Comparison of ENCODE assay signal across 37 cellular contexts in genomic region chr10:86159797-86160196, GRCh38.
"Had no signal": no experiment of that assay in that cellular context is flagged by ENCODE, and none has a peak within 500 bp of the region (broad histone marks: within the 10 kb centered on the region; RNA-seq: fewer than 3 reads in every experiment).

No MANE protein-coding gene starts in this region.

- H3K36me3 ChIP-seq: adrenal gland, brain microvascular endothelial cell, breast epithelium, cardiac muscle cell had no signal

- H3K9me3 Mint-ChIP-seq: activated B cell treated with CpG ODN at 0.5 μM for 24 hours; activated CD4-positive, alpha-beta memory T cell treated with anti-CD3 and anti-CD28 coated beads for 36 hours; activated CD4-positive, alpha-beta T cell treated with anti-CD3 and anti-CD28 coated beads, Interleukin-2, amount 10 ng/mL, durations not matched to agents 24 days and 14 days; activated CD8-positive, alpha-beta T cell treated with anti-CD3 and anti-CD28 coated beads for 36 hours; activated naive CD4-positive, alpha-beta T cell treated with anti-CD3 and anti-CD28 coated beads, Interleukin-2, amount 50 U/mL, for 72 hours; activated naive CD8-positive, alpha-beta T cell treated with anti-CD3 and anti-CD28 coated beads for 36 hours; activated T-cell treated with anti-CD3 and anti-CD28 coated beads, Interleukin-2, amount 50 U/mL, for 4 hours; activated T-cell treated with anti-CD3 and anti-CD28 coated beads, Interleukin-2, amount 50 U/mL, for 72 hours; activated T-helper 1 cell treated with anti-CD3 and anti-CD28 coated beads, Interleukin-12 subunit alpha, Interleukin-12 subunit beta, Interleukin-2, Interleukin-4 antibody, amounts not matched to agents 30 ng/mL and 10 ng/mL and 1 ng/mL, durations not matched to agents 14 hours and 24 hours and 36 hours; activated T-helper 17 cell treated with anti-CD3 and anti-CD28 coated beads, Interleukin-2, amount 50 U/mL, for 72 hours; central memory CD8-positive, alpha-beta T cell; T-helper 1 cell treated with Interleukin-12 subunit alpha and Interleukin-12 subunit beta and Interleukin-4 antibody, amounts not matched to agents 30 μg/mL and 1 μg/mL, for 36 hours; T-helper 2 cell treated with Interferon-gamma antibody and Interleukin-4, amounts not matched to agents 5 μg/mL and 100 μg/mL, for 36 hours had no signal

- ATAC-seq: activated CD8-positive, alpha-beta T cell treated with anti-CD3 and anti-CD28 coated beads for 36 hours; activated naive CD4-positive, alpha-beta T cell treated with anti-CD3 and anti-CD28 coated beads, Interleukin-2, amount 50 U/mL, for 72 hours; activated T-cell treated with anti-CD3 and anti-CD28 coated beads, Interleukin-2, amount 50 U/mL, for 4 hours; activated T-cell treated with anti-CD3 and anti-CD28 coated beads, Interleukin-2, amount 50 U/mL, for 72 hours; activated T-helper 17 cell treated with anti-CD3 and anti-CD28 coated beads, Interleukin-2, amount 50 U/mL, for 72 hours; body of pancreas had no signal

- H3K27ac Mint-ChIP-seq: activated B cell treated with CpG ODN at 0.5 μM for 24 hours; activated CD4-positive, alpha-beta memory T cell treated with anti-CD3 and anti-CD28 coated beads for 36 hours; activated CD4-positive, alpha-beta T cell treated with anti-CD3 and anti-CD28 coated beads, Interleukin-2, amount 10 ng/mL, durations not matched to agents 24 days and 14 days; activated CD8-positive, alpha-beta T cell treated with anti-CD3 and anti-CD28 coated beads for 36 hours; activated naive CD4-positive, alpha-beta T cell treated with anti-CD3 and anti-CD28 coated beads, Interleukin-2, amount 50 U/mL, for 72 hours; activated naive CD8-positive, alpha-beta T cell treated with anti-CD3 and anti-CD28 coated beads for 36 hours; activated T-cell treated with anti-CD3 and anti-CD28 coated beads, Interleukin-2, amount 50 U/mL, for 72 hours; activated T-helper 1 cell treated with anti-CD3 and anti-CD28 coated beads, Interleukin-12 subunit alpha, Interleukin-12 subunit beta, Interleukin-2, Interleukin-4 antibody, amounts not matched to agents 30 ng/mL and 10 ng/mL and 1 ng/mL, durations not matched to agents 14 hours and 24 hours and 36 hours; activated T-helper 17 cell treated with anti-CD3 and anti-CD28 coated beads, Interleukin-2, amount 50 U/mL, for 72 hours; T-helper 1 cell treated with Interleukin-12 subunit alpha and Interleukin-12 subunit beta and Interleukin-4 antibody, amounts not matched to agents 30 μg/mL and 1 μg/mL, for 36 hours; T-helper 2 cell treated with Interferon-gamma antibody and Interleukin-4, amounts not matched to agents 5 μg/mL and 100 μg/mL, for 36 hours had no signal

- FAIRE-seq: astrocyte, TTC549 had no signal

- H3K9me3 ChIP-seq: adrenal gland, body of pancreas, breast epithelium had no signal

- H3K36me3 Mint-ChIP-seq: activated CD4-positive, alpha-beta memory T cell treated with anti-CD3 and anti-CD28 coated beads for 36 hours; activated naive CD4-positive, alpha-beta T cell treated with anti-CD3 and anti-CD28 coated beads, Interleukin-2, amount 50 U/mL, for 72 hours; activated naive CD8-positive, alpha-beta T cell treated with anti-CD3 and anti-CD28 coated beads for 36 hours had no signal

- H3K4me3 ChIP-seq: adrenal gland, body of pancreas, breast epithelium, cardiac muscle cell had no signal

- H3K4me3 Mint-ChIP-seq: activated B cell treated with CpG ODN at 0.5 μM for 24 hours; activated CD4-positive, alpha-beta memory T cell treated with anti-CD3 and anti-CD28 coated beads for 36 hours; activated CD4-positive, alpha-beta T cell treated with anti-CD3 and anti-CD28 coated beads, Interleukin-2, amount 10 ng/mL, durations not matched to agents 24 days and 14 days; activated CD8-positive, alpha-beta T cell treated with anti-CD3 and anti-CD28 coated beads for 36 hours; activated naive CD8-positive, alpha-beta T cell treated with anti-CD3 and anti-CD28 coated beads for 36 hours; activated T-cell treated with anti-CD3 and anti-CD28 coated beads, Interleukin-2, amount 50 U/mL, for 4 hours; activated T-cell treated with anti-CD3 and anti-CD28 coated beads, Interleukin-2, amount 50 U/mL, for 72 hours; activated T-helper 1 cell treated with anti-CD3 and anti-CD28 coated beads, Interleukin-12 subunit alpha, Interleukin-12 subunit beta, Interleukin-2, Interleukin-4 antibody, amounts not matched to agents 30 ng/mL and 10 ng/mL and 1 ng/mL, durations not matched to agents 14 hours and 24 hours and 36 hours; activated T-helper 17 cell treated with anti-CD3 and anti-CD28 coated beads, Interleukin-2, amount 50 U/mL, for 72 hours; central memory CD8-positive, alpha-beta T cell; T-helper 1 cell treated with Interleukin-12 subunit alpha and Interleukin-12 subunit beta and Interleukin-4 antibody, amounts not matched to agents 30 μg/mL and 1 μg/mL, for 36 hours; T-helper 2 cell treated with Interferon-gamma antibody and Interleukin-4, amounts not matched to agents 5 μg/mL and 100 μg/mL, for 36 hours had no signal

- H3K4me1 ChIP-seq: adrenal gland, body of pancreas, breast epithelium had no signal

- H3K27ac ChIP-seq: adrenal gland, body of pancreas, brain microvascular endothelial cell, breast epithelium, cardiac muscle cell, VCaP had no signal

- H3K27me3 Mint-ChIP-seq: activated CD4-positive, alpha-beta memory T cell treated with anti-CD3 and anti-CD28 coated beads for 36 hours; activated CD4-positive, alpha-beta T cell treated with anti-CD3 and anti-CD28 coated beads, Interleukin-2, amount 10 ng/mL, durations not matched to agents 24 days and 14 days; activated CD8-positive, alpha-beta T cell treated with anti-CD3 and anti-CD28 coated beads for 36 hours; activated naive CD8-positive, alpha-beta T cell treated with anti-CD3 and anti-CD28 coated beads for 36 hours had no signal

- H3K27me3 ChIP-seq: adrenal gland, body of pancreas, brain microvascular endothelial cell, breast epithelium, cardiac muscle cell had no signal

- H3K4me1 Mint-ChIP-seq: activated B cell treated with CpG ODN at 0.5 μM for 24 hours; activated CD4-positive, alpha-beta T cell treated with anti-CD3 and anti-CD28 coated beads, Interleukin-2, amount 10 ng/mL, durations not matched to agents 24 days and 14 days; activated naive CD8-positive, alpha-beta T cell treated with anti-CD3 and anti-CD28 coated beads for 36 hours; activated T-helper 17 cell treated with anti-CD3 and anti-CD28 coated beads, Interleukin-2, amount 50 U/mL, for 72 hours; central memory CD8-positive, alpha-beta T cell had no signal

- DNase-seq: activated B cell treated with CpG ODN at 0.5 μM for 24 hours; activated CD4-positive, alpha-beta memory T cell treated with anti-CD3 and anti-CD28 coated beads for 36 hours; activated CD4-positive, alpha-beta T cell treated with anti-CD3 and anti-CD28 coated beads for 4 hours; activated CD4-positive, alpha-beta T cell treated with anti-CD3 and anti-CD28 coated beads, Interleukin-2, amount 10 ng/mL, durations not matched to agents 24 days and 14 days; activated CD4-positive, alpha-beta T cell treated with anti-CD3 and anti-CD28 coated beads, Interleukin-2, amount 50 U/mL, for 1 hour; activated CD4-positive, alpha-beta T cell treated with anti-CD3 and anti-CD28 coated beads, Interleukin-2, amount 50 U/mL, for 4 hours; activated CD4-positive, CD25-positive, alpha-beta regulatory T cell treated with anti-CD3 and anti-CD28 coated beads, Interleukin-2, amount 50 U/mL, for 72 hours; activated CD8-positive, alpha-beta memory T cell treated with anti-CD3 and anti-CD28 coated beads, Interleukin-2, amount 50 U/mL, for 4 hours; activated CD8-positive, alpha-beta T cell treated with anti-CD3 and anti-CD28 coated beads for 36 hours; activated gamma-delta T cell treated with Interleukin-2 at 50 U/mL for 16 hours; activated naive CD4-positive, alpha-beta T cell treated with anti-CD3 and anti-CD28 coated beads, Interleukin-2, amount 50 U/mL, for 16 hours; activated naive CD4-positive, alpha-beta T cell treated with Interleukin-2 at 50 U/mL for 16 hours; activated naive CD8-positive, alpha-beta T cell treated with anti-CD3 and anti-CD28 coated beads for 36 hours; activated T-cell treated with anti-CD3 and anti-CD28 coated beads for 4 hours; activated T-cell treated with anti-CD3 and anti-CD28 coated beads, Interleukin-2, amount 50 U/mL, for 1 hour; activated T-cell treated with anti-CD3 and anti-CD28 coated beads, Interleukin-2, amount 50 U/mL, for 4 hours; activated T-cell treated with anti-CD3 and anti-CD28 coated beads, Interleukin-2, amount 50 U/mL, for 72 hours; adrenal gland; amniotic stem cell; body of pancreas; brain microvascular endothelial cell; caudate nucleus; SW 1271; T-helper 1 cell; T-helper 2 cell; T-helper 9 cell had no signal
